ENCODE assay signal across 8 cellular contexts in genomic region chr12:124422570-124423523, GRCh38.
DNase-seq lines count a peak whose midpoint lies in the region; ATAC-seq and TF ChIP-seq lines count a peak whose summit lies in the region.

No MANE protein-coding gene starts in this region.

- H3K4me3 ChIP-seq in right lobe of liver (no peak overlapping the region), transverse colon (peak overlapping the region in 3 of 4 donors; percentile 4 to 40 (median 26))

- H3K9me3 ChIP-seq in right lobe of liver: no peaks in the 10 kb centered on the region
- no peaks in the 10 kb centered on the region for H3K9me3 ChIP-seq in transverse colon

- peak overlapping the region; percentile 41 to 56 (median 55) for H3K27ac ChIP-seq in right lobe of liver
- peak overlapping the region; percentile 93 to 98 (median 98) for H3K27ac ChIP-seq in transverse colon

- in situ Hi-C loops in transverse colon (cut with MboI; ENCODE audit: low pct_ligation_motif_present in 1 of 4, low pct_unique_long_range_greater_than_20kb in 1 of 4, low sequenced_read_pairs in 3 of 4): loop anchor here in 1 of 4 donors (25.0 kb wide), 1 partner anchor 339 kb away; no protein-coding TSS in a partner anchor

- intact Hi-C loops in right lobe of liver (cut with DNase I): no loop called here
- intact Hi-C loops in transverse colon (cut with DNase I; ENCODE audit: low total_unique reads): loop anchor here (5.0 kb wide), 2 partner anchors 34 to 36 kb away; no protein-coding TSS in a partner anchor

- H3K4me1 ChIP-seq in right lobe of liver (peaks cover 0 to 25% (median 9%) of the 10 kb centered on the region in 4 donors), transverse colon (peaks cover 32 to 55% (median 43%) of the 10 kb centered on the region in 4 donors)

- 37% methylated on average over 9 of the region's 37 CpGs for WGBS in right lobe of liver (ENCODE audit: insufficient coverage, low coverage, low lambda C conversion rate, missing lambda C conversion rate)
- WGBS in transverse colon (ENCODE audit: low coverage in 1 of 2), 2 donors: 23 to 41% methylated on average over 8 to 25 of the region's 37 CpGs

- DNase-seq in DMS153 (lab: John Stamatoyannopoulos, UW) (peak; percentile 80), NCI-H2227 (lab: John Stamatoyannopoulos, UW; ENCODE audit: unreplicated experiment) (peak; percentile 65), cortex of kidney (lab: John Stamatoyannopoulos, UW) (peak; percentile 36), right lobe of liver (peak; percentile 90 to 92 (median 91)), transverse colon (peak; percentile 92)

- H3K36me3 ChIP-seq in right lobe of liver (peaks cover 0 to 21% (median 0%) of the 10 kb centered on the region in 4 donors), transverse colon (peaks cover 0 to 12% (median 9%) of the 10 kb centered on the region in 4 donors)

- H3K27me3 ChIP-seq in right lobe of liver (no peaks in the 10 kb centered on the region), transverse colon (no peaks in the 10 kb centered on the region)

- TF ChIP-seq CTCF in right lobe of liver (IDR thresholded peaks at IDR 0.05) (no peak), transverse colon (IDR thresholded peaks at IDR 0.05) (peak in 2 of 5 experiments; percentile 17 to 24)

- peak; percentile 85 for TF ChIP-seq EP300 in transverse colon (IDR thresholded peaks at IDR 0.05; ENCODE audit: low read depth)

- ATAC-seq in right lobe of liver (peak; percentile 82 to 92 (median 83)), GM21786 (IDR thresholded peaks at IDR 0.05; ENCODE audit: unreplicated experiment) (no peak), GM21381 (IDR thresholded peaks at IDR 0.05; ENCODE audit: unreplicated experiment) (no peak)
- ATAC-seq in activated CD4-positive, CD25-positive, alpha-beta regulatory T cell treated with anti-CD3 and anti-CD28 coated beads, Interleukin-2, amount 50 U/mL, for 24 hours: no peak

- TF ChIP-seq POLR2A in right lobe of liver (IDR thresholded peaks at IDR 0.05) (no peak), transverse colon (IDR thresholded peaks at IDR 0.05) (peak; percentile 43)

Comparison
In these comparisons a context has a peak if more than half of its experiments do, and no peak if none do; other contexts are left out.
1. DNase-seq: peak in every context shown above with its lines; median percentile 92 in transverse colon; 91 in right lobe of liver; 80 in DMS153; 65 in NCI-H2227; 36 in cortex of kidney.
2. ATAC-seq: peak in right lobe of liver (4 of 4); none in activated CD4-positive, CD25-positive, alpha-beta regulatory T cell treated with anti-CD3 and anti-CD28 coated beads, Interleukin-2, amount 50 U/mL, for 24 hours (0 of 2), GM21786 (single experiment) and GM21381 (single experiment).
3. H3K4me3 ChIP-seq: peak in transverse colon (3 of 4); none in right lobe of liver (0 of 3).